ENCODE assay signal across 8 cellular contexts in the genomic region with DNA sequence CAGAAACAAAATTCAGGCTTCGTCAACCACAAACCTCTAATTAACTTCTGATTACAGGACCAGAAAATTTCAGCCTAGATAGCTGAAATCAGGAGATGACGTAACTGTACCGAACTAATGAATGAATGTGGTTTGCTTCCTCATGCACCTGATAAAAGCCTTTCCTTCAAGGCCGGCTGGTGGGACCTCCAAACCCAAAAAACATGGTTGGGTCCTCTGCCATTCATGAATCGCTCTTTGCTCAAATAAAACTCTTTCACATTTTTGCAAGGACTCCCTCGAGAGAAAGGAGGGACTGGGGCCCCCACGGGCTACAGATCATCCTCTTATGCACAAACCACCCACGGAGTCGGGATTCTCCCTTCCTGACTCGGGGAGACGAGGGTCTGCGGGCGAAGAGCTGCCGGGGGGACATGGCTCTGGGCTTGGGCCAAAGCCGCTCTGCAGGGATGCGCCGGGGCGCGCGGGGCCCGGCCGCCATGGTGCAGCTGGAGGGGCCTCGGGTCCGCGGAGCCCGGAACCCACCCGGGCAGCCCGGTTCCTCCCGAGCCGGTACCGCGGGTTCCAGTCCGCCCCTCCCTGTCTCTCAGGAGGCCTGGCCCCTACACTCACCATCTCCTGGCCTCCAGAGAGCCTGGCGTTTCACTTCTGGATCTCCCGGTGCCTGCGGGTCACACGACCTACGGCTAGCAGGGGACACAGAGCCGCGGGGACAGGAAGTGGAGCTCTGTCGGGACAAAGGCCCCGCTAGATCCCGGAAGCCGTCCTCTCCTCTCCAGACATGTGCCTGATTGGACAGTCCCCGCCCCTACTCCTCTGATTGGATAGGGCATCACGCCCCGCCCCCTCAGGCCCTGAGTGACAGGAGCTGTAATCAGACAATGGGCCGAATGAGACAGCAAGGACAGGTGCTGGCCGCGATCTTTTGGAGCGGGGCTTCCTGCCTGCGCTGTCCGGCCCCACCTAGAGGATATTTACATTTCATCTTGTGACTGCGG. TPM values are rescaled to one million over a fixed set of nuclear protein-coding genes. Genes with fewer than 3 reads are reported as not detected.
DNase-seq lines count a peak whose midpoint lies in the region; ATAC-seq and TF ChIP-seq lines count a peak whose summit lies in the region.

ZNF195 (minus strand) TSS at position 721 of the 998 bp plus-strand sequence; CDS start at position 615, 106 bp downstream.

- peak within 1 kb of the TSS; percentile 75 for H3K4me3 ChIP-seq in BJ (ENCODE audit: low read depth, low read length)
- peak within 1 kb of the TSS; percentile 95 for H3K4me3 ChIP-seq in coronary artery

- H3K9me3 Mint-ChIP-seq in activated CD4-positive, alpha-beta T cell treated with anti-CD3 and anti-CD28 coated beads, Interleukin-2, amount 10 ng/mL, durations not matched to agents 24 days and 14 days = peaks cover 26% of the 10 kb centered on the region

- peaks cover 22% of the 10 kb centered on the region for H3K4me1 Mint-ChIP-seq in activated CD4-positive, alpha-beta T cell treated with anti-CD3 and anti-CD28 coated beads, Interleukin-2, amount 10 ng/mL, durations not matched to agents 24 days and 14 days

- TF ChIP-seq CTCF in BJ (IDR thresholded peaks at IDR 0.05; ENCODE audit: insufficient read depth, low read depth, low read length) (no peak), coronary artery (IDR thresholded peaks at IDR 0.05) (no peak)

- DNase-seq in BJ (ENCODE audit: low read depth) (peak; percentile 68), NCI-H526 treated with DMSO at 0.1 percent for 48 hours (lab: John Stamatoyannopoulos, UW) (peak; percentile 99), coronary artery (ENCODE audit: low spot score) (peak; percentile 99), left kidney (ENCODE audit: low read depth, low spot score) (peak; percentile 99)
- DNase-seq in activated CD4-positive, alpha-beta T cell treated with anti-CD3 and anti-CD28 coated beads, Interleukin-2, amount 10 ng/mL, durations not matched to agents 24 days and 14 days = peak; percentile 99
- peak; percentile 99 for DNase-seq in stimulated activated CD4-positive, alpha-beta T cell treated with anti-CD3 and anti-CD28 coated beads, Interleukin-2, amount 100 ng/mL, for 24 hours

- no peaks in the 10 kb centered on the region; the same call in 1 of the 2 replicates for H3K36me3 ChIP-seq in BJ (ENCODE audit: control insufficient read depth, insufficient read depth, low read length)

- peak within 1 kb of the TSS; percentile 97 for H3K27ac Mint-ChIP-seq in activated CD4-positive, alpha-beta T cell treated with anti-CD3 and anti-CD28 coated beads, Interleukin-2, amount 10 ng/mL, durations not matched to agents 24 days and 14 days

- peak within 1 kb of the TSS; percentile 98 for H3K4me3 Mint-ChIP-seq in activated CD4-positive, alpha-beta T cell treated with anti-CD3 and anti-CD28 coated beads, Interleukin-2, amount 10 ng/mL, durations not matched to agents 24 days and 14 days

- CTCF ChIA-PET in BJ (lab: Yijun Ruan, JAX) = interaction anchor here (0.5 kb wide), 1 partner anchor 30 kb away, joined by 3 read pairs; no protein-coding TSS in a partner anchor

- peak; percentile 99 for ATAC-seq in GM19324 (IDR thresholded peaks at IDR 0.05; ENCODE audit: low FRiP score, unreplicated experiment)
- ATAC-seq in HG03469 (IDR thresholded peaks at IDR 0.05; ENCODE audit: unreplicated experiment) = peak; percentile 92

- H3K27ac ChIP-seq in coronary artery = peak within 1 kb of the TSS; percentile 70 to 87

- intact Hi-C loops in activated CD4-positive, alpha-beta T cell treated with anti-CD3 and anti-CD28 coated beads, Interleukin-2, amount 10 ng/mL, durations not matched to agents 24 days and 14 days (cut with micrococcal nuclease) = loop anchor here (1.0 kb wide), 1 partner anchor 44 kb away; no protein-coding TSS in a partner anchor

- H3K36me3 Mint-ChIP-seq in activated CD4-positive, alpha-beta T cell treated with anti-CD3 and anti-CD28 coated beads, Interleukin-2, amount 10 ng/mL, durations not matched to agents 24 days and 14 days (ENCODE audit: low read depth) = peaks cover 50% of the 10 kb centered on the region

- no peaks in the 10 kb centered on the region for H3K27me3 Mint-ChIP-seq in activated CD4-positive, alpha-beta T cell treated with anti-CD3 and anti-CD28 coated beads, Interleukin-2, amount 10 ng/mL, durations not matched to agents 24 days and 14 days

- no peaks in the 10 kb centered on the region for H3K27me3 ChIP-seq in BJ (ENCODE audit: control insufficient read depth, insufficient read depth, low read length)

- POLR2A ChIA-PET in BJ (lab: Charles Lee) = no interaction called here

RNA-seq across cellular contexts. Expression of gene ZNF195, which starts in this region (rescaled TPM):
- polyA plus RNA-seq in BJ (2011; rRNA removed) = 10.2 and 14.1 TPM in 2 replicates
- polyA minus RNA-seq in BJ (2011; rRNA and poly(A)+ RNA removed) = 15.3 and 17.4 TPM in 2 replicates
- total RNA-seq in activated CD4-positive, alpha-beta T cell treated with anti-CD3 and anti-CD28 coated beads, Interleukin-2, amount 10 ng/mL, durations not matched to agents 24 days and 14 days = 39.4 and 44.0 TPM in 2 replicates

Comparison
In these comparisons a context has a peak if more than half of its experiments do, and no peak if none do; other contexts are left out.
1. Peak in every context shown above with its lines: DNase-seq, ATAC-seq, H3K4me3 ChIP-seq and H3K27ac ChIP-seq.